Comparison of ENCODE assay signal across 9 cellular contexts in the genomic region with DNA sequence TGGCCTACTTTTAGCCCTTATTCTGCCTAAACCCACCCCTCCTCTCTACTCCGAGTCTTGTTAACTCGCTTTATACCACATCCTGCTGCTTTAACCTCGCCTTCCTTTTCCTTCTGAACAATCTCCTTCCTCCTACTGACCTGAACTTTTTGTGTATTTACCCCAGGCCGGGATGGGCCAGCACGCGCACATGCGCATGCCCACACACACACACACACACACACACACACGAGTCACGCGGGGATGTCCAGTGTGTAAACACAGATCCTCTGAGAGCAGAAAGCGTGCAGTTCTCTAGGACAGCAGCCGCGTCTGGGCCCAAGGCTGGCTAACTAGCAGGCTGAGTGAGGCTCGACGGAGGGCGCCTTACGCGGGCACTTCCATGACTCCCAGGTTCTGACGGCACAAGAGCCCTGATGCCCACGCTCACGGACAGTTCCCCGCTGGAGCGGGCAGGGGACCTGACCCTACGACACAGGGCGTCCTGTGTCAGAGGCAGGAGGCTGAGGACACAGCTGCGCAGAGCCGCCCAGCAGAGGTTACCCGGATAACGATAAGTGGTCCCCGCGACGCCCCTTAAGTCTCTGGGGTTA. TPM values are rescaled to one million over a fixed set of nuclear protein-coding genes. Genes with fewer than 3 reads are reported as not detected.
DNase-seq lines count a peak whose midpoint lies in the region; ATAC-seq and TF ChIP-seq lines count a peak whose summit lies in the region.
"Had no signal": no experiment of that assay in that cellular context is flagged by ENCODE, and none has a peak within 500 bp of the region (broad histone marks: within the 10 kb centered on the region; RNA-seq: fewer than 3 reads in every experiment).

No MANE protein-coding gene starts in this region.

- H3K36me3 Mint-ChIP-seq in CD14-positive monocyte: peaks cover 45 to 54% of the 10 kb centered on the region in 2 donors

- H3K4me1 Mint-ChIP-seq in CD14-positive monocyte: peaks cover 77% of the 10 kb centered on the region

- H3K9me3 ChIP-seq in RWPE2 (ENCODE audit: severe bottlenecking): peaks cover 2% of the 10 kb centered on the region

- peak overlapping the region; percentile 97 to 99 (median 98) for H3K27ac Mint-ChIP-seq in CD14-positive monocyte

- H3K27me3 Mint-ChIP-seq in CD14-positive monocyte (ENCODE audit: low read depth in 3 of 3): peaks cover 0 to 2% (median 2%) of the 10 kb centered on the region in 3 donors

- H3K4me1 ChIP-seq in RWPE2 (ENCODE audit: insufficient read depth, poor library complexity, severe bottlenecking): no peaks in the 10 kb centered on the region

- H3K27ac ChIP-seq in RWPE2 (ENCODE audit: poor library complexity, severe bottlenecking): no peak overlapping the region

- H3K4me3 Mint-ChIP-seq in CD14-positive monocyte: peak overlapping the region; percentile 100

- intact Hi-C loops in CD14-positive monocyte (cut with micrococcal nuclease): loop anchor here in 1 of 2 donors (2.0 kb wide), 2 partner anchors 14 to 42 kb away; no protein-coding TSS in a partner anchor
- intact Hi-C loops in posterior vena cava (cut with DNase I): loop anchor here in 1 of 2 donors (2.0 kb wide), 1 partner anchor 34 kb away; no protein-coding TSS in a partner anchor

- H3K9me3 Mint-ChIP-seq in CD14-positive monocyte: peaks cover 0 to 2% (median 0%) of the 10 kb centered on the region in 7 donors

- peak; percentile 70 for DNase-seq in CD14-positive monocyte (ENCODE audit: low spot score)
- DNase-seq in RWPE2 (ENCODE audit: low spot score): no peak
- DNase-seq in effector CD8-positive, alpha-beta T cell (lab: John Stamatoyannopoulos, UW): peak; percentile 18
- DNase-seq in posterior vena cava (ENCODE audit: low spot score): peak; percentile 85
- no peak for DNase-seq in DMS53 (lab: John Stamatoyannopoulos, UW)
- no peak for DNase-seq in DMS153 (lab: John Stamatoyannopoulos, UW)
- DNase-seq in HT-29 (ENCODE audit: low spot score): no peak

- no peak for TF ChIP-seq CTCF in CD14-positive monocyte (IDR thresholded peaks at IDR 0.05)
- no peak for TF ChIP-seq CTCF in RWPE2 (IDR thresholded peaks at IDR 0.05; ENCODE audit: poor library complexity, severe bottlenecking)

- H3K36me3 ChIP-seq in RWPE2 (ENCODE audit: low read depth): no peaks in the 10 kb centered on the region

- peaks cover 7% of the 10 kb centered on the region for H3K27me3 ChIP-seq in RWPE2 (ENCODE audit: insufficient read depth, poor library complexity, severe bottlenecking)

- peak; percentile 22 for ATAC-seq in GM21529 (IDR thresholded peaks at IDR 0.05; ENCODE audit: unreplicated experiment)
- ATAC-seq in RWPE2 (ENCODE audit: low read depth): no peak

- H3K4me3 ChIP-seq in RWPE2 (ENCODE audit: severe bottlenecking): peak overlapping the region; percentile 43

RNA-seq across cellular contexts. Expression of gene PIK3R5, which starts 0.6 kb away (rescaled TPM):
- 10 to 100 TPM; 32.1 to 47.5 TPM for polyA plus RNA-seq in CD14-positive monocyte
- 10 to 100 TPM; 15.2 to 18.0 TPM for total RNA-seq in posterior vena cava
- not detected in 2 replicates for total RNA-seq in HT-29 (2014; rRNA removed; shearing (Covaris generic))
- total RNA-seq: pulmonary artery endothelial cell had no signal

RNA-seq across cellular contexts. Expression of gene NTN1, which starts 56.4 kb away (rescaled TPM):
- under 1 TPM in 1 of 2 donors, not detected in 1; 0.03 TPM for polyA plus RNA-seq in CD14-positive monocyte
- 10 to 100 TPM in 1 of 2 donors, 1 to 10 TPM in 1; 6.9 to 15.4 TPM for total RNA-seq in posterior vena cava
- 0.03 and 0.10 TPM in 2 replicates for total RNA-seq in HT-29 (2014; rRNA removed; shearing (Covaris generic))

Comparison
In these comparisons a context has a peak if more than half of its experiments do, and no peak if none do; other contexts are left out.
1. DNase-seq: peak in CD14-positive monocyte (single experiment), effector CD8-positive, alpha-beta T cell (single experiment) and posterior vena cava (single experiment); none in RWPE2 (single experiment), DMS53 (single experiment), DMS153 (single experiment) and HT-29 (single experiment).
2. RNA of gene PIK3R5, which starts 0.6 kb away (total RNA-seq): 15.2 to 18.0 TPM in posterior vena cava; not detected in HT-29; every median in the first group is over 10 times any median in the second.